Comparison of ENCODE assay signal across 1 cellular context in the genomic region with DNA sequence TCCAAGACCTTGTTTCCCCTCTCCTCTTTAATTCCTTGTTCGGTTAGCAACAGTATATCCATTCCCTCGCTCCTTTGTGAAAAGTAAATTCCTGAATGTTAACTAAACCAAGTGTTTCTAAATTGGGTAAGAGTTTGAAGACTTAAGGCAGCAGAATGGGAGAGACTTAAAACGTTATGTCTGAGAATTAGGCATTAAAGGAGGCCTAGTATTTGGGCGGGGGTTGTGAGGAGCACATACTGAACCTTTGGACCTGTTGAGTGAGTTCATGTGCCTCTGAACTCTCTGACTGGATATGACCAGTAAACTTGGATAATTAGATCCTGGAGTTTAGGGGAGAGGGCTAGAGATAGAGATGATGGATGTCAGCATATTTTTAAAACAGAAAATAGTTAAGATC.
A peak's percentile ranks its signal among the peaks of the same experiment; 100 is the strongest.
TF ChIP-seq lines count a peak whose summit lies in the region.

No MANE protein-coding gene starts in this region.

TF ChIP-seq in HepG2, 621 proteins besides CTCF, POLR2A, EP300 and RAD21 (continued from another document):
- TF ChIP-seq, protein P1, sequence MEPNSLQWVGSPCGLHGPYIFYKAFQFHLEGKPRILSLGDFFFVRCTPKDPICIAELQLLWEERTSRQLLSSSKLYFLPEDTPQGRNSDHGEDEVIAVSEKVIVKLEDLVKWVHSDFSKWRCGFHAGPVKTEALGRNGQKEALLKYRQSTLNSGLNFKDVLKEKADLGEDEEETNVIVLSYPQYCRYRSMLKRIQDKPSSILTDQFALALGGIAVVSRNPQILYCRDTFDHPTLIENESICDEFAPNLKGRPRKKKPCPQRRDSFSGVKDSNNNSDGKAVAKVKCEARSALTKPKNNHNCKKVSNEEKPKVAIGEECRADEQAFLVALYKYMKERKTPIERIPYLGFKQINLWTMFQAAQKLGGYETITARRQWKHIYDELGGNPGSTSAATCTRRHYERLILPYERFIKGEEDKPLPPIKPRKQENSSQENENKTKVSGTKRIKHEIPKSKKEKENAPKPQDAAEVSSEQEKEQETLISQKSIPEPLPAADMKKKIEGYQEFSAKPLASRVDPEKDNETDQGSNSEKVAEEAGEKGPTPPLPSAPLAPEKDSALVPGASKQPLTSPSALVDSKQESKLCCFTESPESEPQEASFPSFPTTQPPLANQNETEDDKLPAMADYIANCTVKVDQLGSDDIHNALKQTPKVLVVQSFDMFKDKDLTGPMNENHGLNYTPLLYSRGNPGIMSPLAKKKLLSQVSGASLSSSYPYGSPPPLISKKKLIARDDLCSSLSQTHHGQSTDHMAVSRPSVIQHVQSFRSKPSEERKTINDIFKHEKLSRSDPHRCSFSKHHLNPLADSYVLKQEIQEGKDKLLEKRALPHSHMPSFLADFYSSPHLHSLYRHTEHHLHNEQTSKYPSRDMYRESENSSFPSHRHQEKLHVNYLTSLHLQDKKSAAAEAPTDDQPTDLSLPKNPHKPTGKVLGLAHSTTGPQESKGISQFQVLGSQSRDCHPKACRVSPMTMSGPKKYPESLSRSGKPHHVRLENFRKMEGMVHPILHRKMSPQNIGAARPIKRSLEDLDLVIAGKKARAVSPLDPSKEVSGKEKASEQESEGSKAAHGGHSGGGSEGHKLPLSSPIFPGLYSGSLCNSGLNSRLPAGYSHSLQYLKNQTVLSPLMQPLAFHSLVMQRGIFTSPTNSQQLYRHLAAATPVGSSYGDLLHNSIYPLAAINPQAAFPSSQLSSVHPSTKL (CRISPR knock-in tag; IDR thresholded peaks at IDR 0.05) = peak; percentile 41; the same call in 1 of the 2 replicates
- TF ChIP-seq ZNF678 (CRISPR knock-in tag; IDR thresholded peaks at IDR 0.05) (no peak), CREM (IDR thresholded peaks at IDR 0.05) (peak; percentile 15; the same call in 1 of the 2 replicates), CREM (CRISPR knock-in tag; IDR thresholded peaks at IDR 0.05) (no peak)
- TF ChIP-seq, protein P2, sequence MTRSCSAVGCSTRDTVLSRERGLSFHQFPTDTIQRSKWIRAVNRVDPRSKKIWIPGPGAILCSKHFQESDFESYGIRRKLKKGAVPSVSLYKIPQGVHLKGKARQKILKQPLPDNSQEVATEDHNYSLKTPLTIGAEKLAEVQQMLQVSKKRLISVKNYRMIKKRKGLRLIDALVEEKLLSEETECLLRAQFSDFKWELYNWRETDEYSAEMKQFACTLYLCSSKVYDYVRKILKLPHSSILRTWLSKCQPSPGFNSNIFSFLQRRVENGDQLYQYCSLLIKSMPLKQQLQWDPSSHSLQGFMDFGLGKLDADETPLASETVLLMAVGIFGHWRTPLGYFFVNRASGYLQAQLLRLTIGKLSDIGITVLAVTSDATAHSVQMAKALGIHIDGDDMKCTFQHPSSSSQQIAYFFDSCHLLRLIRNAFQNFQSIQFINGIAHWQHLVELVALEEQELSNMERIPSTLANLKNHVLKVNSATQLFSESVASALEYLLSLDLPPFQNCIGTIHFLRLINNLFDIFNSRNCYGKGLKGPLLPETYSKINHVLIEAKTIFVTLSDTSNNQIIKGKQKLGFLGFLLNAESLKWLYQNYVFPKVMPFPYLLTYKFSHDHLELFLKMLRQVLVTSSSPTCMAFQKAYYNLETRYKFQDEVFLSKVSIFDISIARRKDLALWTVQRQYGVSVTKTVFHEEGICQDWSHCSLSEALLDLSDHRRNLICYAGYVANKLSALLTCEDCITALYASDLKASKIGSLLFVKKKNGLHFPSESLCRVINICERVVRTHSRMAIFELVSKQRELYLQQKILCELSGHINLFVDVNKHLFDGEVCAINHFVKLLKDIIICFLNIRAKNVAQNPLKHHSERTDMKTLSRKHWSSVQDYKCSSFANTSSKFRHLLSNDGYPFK (CRISPR knock-in tag; IDR thresholded peaks at IDR 0.05; ENCODE audit: borderline replicate concordance) = no peak
